In genomic region chr9:131693163-131693562, GRCh38 we compare ENCODE assay signal across 1 cellular context.
TF ChIP-seq lines count a peak whose summit lies in the region.

No MANE protein-coding gene starts in this region.

TF ChIP-seq in K562, 482 proteins besides CTCF, POLR2A, EP300 and RAD21:
- TF ChIP-seq DDX20 (tag; IDR thresholded peaks at IDR 0.05; ENCODE audit: low read depth) (0 out of 2 replicates have a peak, but pooled peaks have one; percentile 61), THRA (IDR thresholded peaks at IDR 0.05) (no peak)
